ENCODE assay signal across 15 cellular contexts in the genomic region with DNA sequence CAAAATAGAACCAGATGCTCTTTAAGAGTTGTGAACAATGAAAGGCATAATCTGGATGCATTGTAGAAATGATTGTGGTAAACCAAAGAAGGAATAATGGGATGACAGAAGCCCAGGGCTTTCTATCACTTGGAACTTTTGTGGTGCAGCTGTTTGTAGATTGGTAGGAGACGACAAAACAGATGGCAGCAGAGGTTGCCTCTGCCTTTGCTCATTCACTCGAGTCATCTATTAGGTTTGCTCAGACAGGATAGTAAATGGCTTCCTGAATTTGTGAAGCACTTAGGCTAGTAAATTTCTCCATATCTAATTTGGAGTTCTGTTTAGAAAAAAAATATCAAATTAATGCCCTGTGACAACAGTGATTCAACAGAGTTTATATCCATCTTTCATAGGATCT.
A peak's percentile ranks its signal among the peaks of the same experiment; 100 is the strongest.
DNase-seq lines count a peak whose midpoint lies in the region; ATAC-seq and FAIRE-seq lines count a peak whose summit lies in the region.
"Had no signal": no experiment of that assay in that cellular context is flagged by ENCODE, and none has a peak within 500 bp of the region (broad histone marks: within the 10 kb centered on the region; RNA-seq: fewer than 3 reads in every experiment).

No MANE protein-coding gene starts in this region.

- ATAC-seq in HG03432 (IDR thresholded peaks at IDR 0.05; ENCODE audit: unreplicated experiment) = no peak
- no peak for ATAC-seq in GM18909 (IDR thresholded peaks at IDR 0.05; ENCODE audit: poor library complexity, unreplicated experiment)
- ATAC-seq in HG03460 (IDR thresholded peaks at IDR 0.05; ENCODE audit: unreplicated experiment) = no peak
- ATAC-seq: HepG2 had no signal

- DNase-seq in NCI-H524 (lab: John Stamatoyannopoulos, UW) = peak; percentile 10 to 54
- DNase-seq in NCI-H524 treated with DMSO at 0.1 percent for 48 hours (lab: John Stamatoyannopoulos, UW) = no peak
- DNase-seq in SK-N-DZ (ENCODE audit: low spot score) = peak; percentile 80
- no peak for DNase-seq in SHP77 treated with DMSO at 0.1 percent for 48 hours (lab: John Stamatoyannopoulos, UW)
- DNase-seq: activated CD4-positive, alpha-beta T cell treated with anti-CD3 and anti-CD28 coated beads, Interleukin-2, amount 10 ng/mL, durations not matched to agents 7 days and 5 days; HFFc6; hippocampal formation; mesendoderm; MG63; Peyer's patch had no signal

- FAIRE-seq in islet of Langerhans (lab: Jason Lieb, UNC) = peak; percentile 98
- FAIRE-seq: HepG2 had no signal

Comparison
In these comparisons a context has a peak if more than half of its experiments do, and no peak if none do; other contexts are left out.
1. DNase-seq: peak in NCI-H524 (2 of 2) and SK-N-DZ (single experiment); none in NCI-H524 treated with DMSO at 0.1 percent for 48 hours (single experiment) and SHP77 treated with DMSO at 0.1 percent for 48 hours (single experiment).